ENCODE assay signal across 19 cellular contexts in the genomic region with DNA sequence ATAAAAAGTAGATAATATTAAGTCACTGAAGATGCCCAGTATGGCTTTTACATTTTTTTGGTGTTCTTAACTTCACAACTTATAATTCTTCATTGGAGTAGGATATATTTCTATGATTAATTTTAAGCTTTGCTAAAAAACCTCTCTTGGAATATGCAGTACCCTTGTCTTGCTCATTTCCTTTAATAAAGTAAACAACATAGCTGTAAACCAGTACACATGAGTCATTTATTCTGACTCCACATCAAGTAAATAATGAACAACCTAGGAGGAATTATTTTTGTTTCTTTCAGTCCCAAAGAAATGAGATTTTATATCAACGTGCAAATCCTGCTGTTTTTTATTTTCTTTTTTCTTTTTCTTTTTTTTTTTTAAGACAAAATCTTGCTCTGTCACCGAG.
DNase-seq lines count a peak whose midpoint lies in the region; ATAC-seq, FAIRE-seq and TF ChIP-seq lines count a peak whose summit lies in the region.
"Had no signal": no experiment of that assay in that cellular context is flagged by ENCODE, and none has a peak within 500 bp of the region (broad histone marks: within the 10 kb centered on the region; RNA-seq: fewer than 3 reads in every experiment).

No MANE protein-coding gene starts in this region.

- no TSS peak for BruUV-seq in PC-3 (replicated peaks; lab: Mats Ljungman, UMichigan)

- no peaks in the 10 kb centered on the region for H3F3A ChIP-seq in PC-3 (ENCODE audit: low read length, unreplicated experiment)

- no peaks in the 10 kb centered on the region for H3K27me3 Mint-ChIP-seq in activated CD8-positive, alpha-beta T cell treated with anti-CD3 and anti-CD28 coated beads for 36 hours

- H3K4me3 ChIP-seq in PC-3 (ENCODE audit: low read length) (no peak overlapping the region), bronchial epithelial cell (ENCODE audit: low read depth, low read length) (no peak overlapping the region)
- H3K4me3 ChIP-seq: GM12878, GM23338 had no signal

- H3K9me3 Mint-ChIP-seq in activated CD8-positive, alpha-beta T cell treated with anti-CD3 and anti-CD28 coated beads for 36 hours = peaks cover 2% of the 10 kb centered on the region
- H3K9me3 Mint-ChIP-seq: GM23338, H9 had no signal

- H3K79me2 ChIP-seq in PC-3 (ENCODE audit: low read length) = no peaks in the 10 kb centered on the region

- CTCF ChIA-PET in PC-3 (lab: Charles Lee) = no interaction called here
- CTCF ChIA-PET in activated CD8-positive, alpha-beta T cell treated with anti-CD3 and anti-CD28 coated beads for 36 hours (lab: Charles Lee) = no interaction called here

- no peaks in the 10 kb centered on the region for H3K9me3 ChIP-seq in PC-3 (ENCODE audit: low read length)

- H3K4me1 ChIP-seq in PC-3 (ENCODE audit: insufficient read depth, low read length) = no peaks in the 10 kb centered on the region; the same call in 1 of the 2 replicates

- H3K9me2 ChIP-seq in PC-3 (replicated peaks; ENCODE audit: low read length) = no peaks in the 10 kb centered on the region

- H3K4me2 ChIP-seq in PC-3 (ENCODE audit: low read length) = no peak overlapping the region
- H3K4me2 ChIP-seq: GM23338 had no signal

- ATAC-seq in PC-3 (peak; percentile 33; the same call in 1 of the 2 replicates), GM21737 (IDR thresholded peaks at IDR 0.05; ENCODE audit: unreplicated experiment) (no peak)
- no peak for ATAC-seq in activated CD8-positive, alpha-beta T cell treated with anti-CD3 and anti-CD28 coated beads for 36 hours
- ATAC-seq: CD8-positive, alpha-beta T cell; GM12878; GM23338; HepG2 had no signal

- H3K27me3 ChIP-seq in PC-3 (ENCODE audit: low read length) (no peaks in the 10 kb centered on the region), bronchial epithelial cell (ENCODE audit: control insufficient read depth, insufficient read depth, low read length) (no peaks in the 10 kb centered on the region)

- H3K9ac ChIP-seq in PC-3 (ENCODE audit: low read length) = no peak overlapping the region

- POLR2A ChIA-PET in PC-3 (lab: Charles Lee; ENCODE audit: unreplicated experiment) = no interaction called here
- POLR2A ChIA-PET in activated CD8-positive, alpha-beta T cell treated with anti-CD3 and anti-CD28 coated beads for 36 hours (lab: Charles Lee) = no interaction called here

- H3K27ac Mint-ChIP-seq in activated CD8-positive, alpha-beta T cell treated with anti-CD3 and anti-CD28 coated beads for 36 hours = no peak overlapping the region
- H3K27ac Mint-ChIP-seq: CD14-positive monocyte; CD8-positive, alpha-beta T cell; GM23338 had no signal

- no peaks in the 10 kb centered on the region for H3K36me3 Mint-ChIP-seq in activated CD8-positive, alpha-beta T cell treated with anti-CD3 and anti-CD28 coated beads for 36 hours (ENCODE audit: low read depth)
- H3K36me3 Mint-ChIP-seq: CD14-positive monocyte; CD8-positive, alpha-beta T cell had no signal

- intact Hi-C loops in PC-3 (cut with micrococcal nuclease) = no loop called here
- intact Hi-C loops in activated CD8-positive, alpha-beta T cell treated with anti-CD3 and anti-CD28 coated beads for 36 hours (cut with micrococcal nuclease) = no loop called here

- H3K27ac ChIP-seq in PC-3 (ENCODE audit: low read length) = 0 out of 2 replicates have a peak overlapping the region, but pooled peaks have one; percentile 10
- H3K27ac ChIP-seq: 22Rv1 had no signal

- H3K4me3 Mint-ChIP-seq in activated CD8-positive, alpha-beta T cell treated with anti-CD3 and anti-CD28 coated beads for 36 hours = no peak overlapping the region
- H3K4me3 Mint-ChIP-seq: CD14-positive monocyte; CD8-positive, alpha-beta T cell; GM23338; H9 had no signal

- no peaks in the 10 kb centered on the region for H3K36me3 ChIP-seq in PC-3 (ENCODE audit: low read depth, low read length)
- no peaks in the 10 kb centered on the region for H3K36me3 ChIP-seq in bronchial epithelial cell (ENCODE audit: control insufficient read depth, insufficient read depth, low read length)

- H4K20me1 ChIP-seq in PC-3 (ENCODE audit: low read length) = no peaks in the 10 kb centered on the region

- H2AFZ ChIP-seq in PC-3 (ENCODE audit: low read length) = no peak overlapping the region
- H2AFZ ChIP-seq: GM23338 had no signal

- TF ChIP-seq CTCF in PC-3 (conservative IDR thresholded peaks at IDR 0.05; ENCODE audit: low read depth, low read length) = no peak
- TF ChIP-seq CTCF in bronchial epithelial cell (IDR thresholded peaks at IDR 0.05; ENCODE audit: insufficient read depth, low read length, severe bottlenecking) = no peak
- no peak for TF ChIP-seq CTCF in activated CD8-positive, alpha-beta T cell treated with anti-CD3 and anti-CD28 coated beads for 36 hours (IDR thresholded peaks at IDR 0.05)

- DNase-seq in DMS53 (lab: John Stamatoyannopoulos, UW) = peak; percentile 16
- no peak for DNase-seq in DMS53 treated with DMSO at 0.1 percent for 48 hours (lab: John Stamatoyannopoulos, UW; ENCODE audit: unreplicated experiment)
- DNase-seq in PC-3 = peak; percentile 38
- peak; percentile 78 for DNase-seq in bronchial epithelial cell (ENCODE audit: low read depth)
- DNase-seq in activated CD8-positive, alpha-beta T cell treated with anti-CD3 and anti-CD28 coated beads for 36 hours = no peak
- no peak for DNase-seq in NCI-H510A (lab: John Stamatoyannopoulos, UW)
- DNase-seq: CD8-positive, alpha-beta T cell; COR-L47; DMS153; H9 had no signal

- H3K4me1 Mint-ChIP-seq in activated CD8-positive, alpha-beta T cell treated with anti-CD3 and anti-CD28 coated beads for 36 hours (ENCODE audit: low read depth) = no peaks in the 10 kb centered on the region
- H3K4me1 Mint-ChIP-seq: CD14-positive monocyte, GM23338, H9 had no signal

- FAIRE-seq in bronchial epithelial cell (lab: Jason Lieb, UNC) = no peak
- FAIRE-seq: D721Med, GM12878, GM18507, HepG2, HTR-8/SVneo had no signal

Comparison
In these comparisons a context has a peak if more than half of its experiments do, and no peak if none do; other contexts are left out.
1. DNase-seq: peak in DMS53 (single experiment), PC-3 (single experiment) and bronchial epithelial cell (single experiment); none in DMS53 treated with DMSO at 0.1 percent for 48 hours (single experiment), activated CD8-positive, alpha-beta T cell treated with anti-CD3 and anti-CD28 coated beads for 36 hours (single experiment) and NCI-H510A (single experiment).